ENCODE assay signal across 8 cellular contexts in the genomic region with DNA sequence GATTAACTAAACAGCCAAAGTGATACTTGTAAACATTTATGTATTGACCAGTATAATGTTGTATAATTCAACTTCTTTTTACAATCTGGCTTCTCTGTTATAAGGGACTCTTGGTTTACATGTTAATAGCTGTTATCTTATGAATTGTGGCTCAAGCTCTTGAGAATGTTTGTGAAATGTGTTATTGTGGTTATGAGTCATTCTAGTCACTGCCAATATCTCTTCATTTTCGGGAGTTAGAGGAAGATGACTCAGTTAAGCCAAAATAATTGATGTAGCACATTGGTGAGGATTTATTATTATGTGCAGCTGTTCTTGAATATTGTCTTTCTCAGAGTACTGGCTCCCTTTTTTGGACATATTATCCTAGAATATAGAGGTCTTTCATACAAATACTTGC.
A peak's percentile ranks its signal among the peaks of the same experiment; 100 is the strongest.
DNase-seq lines count a peak whose midpoint lies in the region; ATAC-seq and TF ChIP-seq lines count a peak whose summit lies in the region.

No MANE protein-coding gene starts in this region.

- H3K4me3 ChIP-seq in left lung (no peak overlapping the region), ascending aorta (no peak overlapping the region), dorsolateral prefrontal cortex (no peak overlapping the region)

- H3K36me3 ChIP-seq in left lung = no peaks in the 10 kb centered on the region
- H3K36me3 ChIP-seq in ascending aorta = no peaks in the 10 kb centered on the region

- H3K27me3 ChIP-seq in left lung (no peaks in the 10 kb centered on the region), ascending aorta (no peaks in the 10 kb centered on the region), dorsolateral prefrontal cortex (no peaks in the 10 kb centered on the region)

- TF ChIP-seq CTCF in left lung (IDR thresholded peaks at IDR 0.05) (no peak), ascending aorta (IDR thresholded peaks at IDR 0.05) (no peak), dorsolateral prefrontal cortex (IDR thresholded peaks at IDR 0.05 in 54 of 56, conservative IDR thresholded peaks at IDR 0.05 in 2 of 56; ENCODE audit: low read depth in 1 of 56, partially characterized antibody in 56 of 56) (no peak)

- H3K27ac ChIP-seq in left lung = no peak overlapping the region
- H3K27ac ChIP-seq in ascending aorta = no peak overlapping the region
- no peak overlapping the region for H3K27ac ChIP-seq in dorsolateral prefrontal cortex

- DNase-seq in Right ventricle myocardium inferior (ENCODE audit: missing footprints) = no peak
- DNase-seq in cardiac septum (ENCODE audit: low spot score) = no peak
- peak; percentile 55 for DNase-seq in SIG-M5 (lab: John Stamatoyannopoulos, UW)
- no peak for DNase-seq in left lung
- DNase-seq in NCI-H2029 (lab: John Stamatoyannopoulos, UW) = no peak
- DNase-seq in ascending aorta (ENCODE audit: low spot score in 2 of 2) = no peak
- no peak for DNase-seq in dorsolateral prefrontal cortex

- H3K4me1 ChIP-seq in left lung (no peaks in the 10 kb centered on the region), ascending aorta (no peaks in the 10 kb centered on the region)

- intact Hi-C loops in Right ventricle myocardium inferior (cut with DNase I) (no loop called here), cardiac septum (cut with DNase I) (no loop called here), left lung (cut with DNase I) (no loop called here), ascending aorta (cut with DNase I) (no loop called here), dorsolateral prefrontal cortex (cut with DNase I) (no loop called here)

- H3K9me3 ChIP-seq in left lung = no peaks in the 10 kb centered on the region
- no peaks in the 10 kb centered on the region for H3K9me3 ChIP-seq in ascending aorta

- ATAC-seq in Right ventricle myocardium inferior = peak; percentile 83
- peak; percentile 93 for ATAC-seq in HG03064 (IDR thresholded peaks at IDR 0.05; ENCODE audit: low read depth, unreplicated experiment)
- peak; percentile 56 for ATAC-seq in left lung
